ENCODE assay signal across 29 cellular contexts in the genomic region with DNA sequence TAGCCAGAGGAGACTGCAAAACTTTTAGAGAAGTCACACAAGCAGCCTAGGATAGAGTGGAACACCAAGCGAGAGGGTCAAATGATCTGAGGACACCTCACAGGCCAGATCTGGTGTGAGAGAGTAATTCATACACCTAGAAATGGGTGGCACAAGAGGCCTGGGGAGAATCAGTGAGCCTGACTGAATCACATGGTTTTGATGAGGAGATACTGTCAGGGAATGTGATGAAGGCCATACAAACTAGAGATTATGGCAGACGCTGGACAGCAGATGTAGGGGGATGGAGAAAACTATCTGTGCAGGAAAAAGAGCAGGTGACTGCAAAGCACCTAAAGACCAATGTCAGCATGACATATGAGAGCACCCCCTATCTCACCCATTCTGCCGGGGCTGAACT.
"Had no signal": no experiment of that assay in that cellular context is flagged by ENCODE, and none has a peak within 500 bp of the region (broad histone marks: within the 10 kb centered on the region; RNA-seq: fewer than 3 reads in every experiment).

No MANE protein-coding gene starts in this region.

- H3K27ac ChIP-seq: ovary, parathyroid adenoma, psoas muscle, right lobe of liver, sigmoid colon, stomach, thoracic aorta, thyroid gland, tibial nerve, upper lobe of right lung, uterus had no signal

- H3K36me3 ChIP-seq: ovary, right lobe of liver, sigmoid colon, stomach, thoracic aorta, thyroid gland, tibial nerve, upper lobe of right lung, uterus had no signal

- H3K4me3 ChIP-seq: ovary, psoas muscle, right lobe of liver, sigmoid colon, stomach, thoracic aorta, thyroid gland, tibial nerve, upper lobe of right lung, uterus had no signal

- H3K27me3 ChIP-seq: ovary, right lobe of liver, sigmoid colon, stomach, thyroid gland, tibial nerve, upper lobe of right lung, uterus had no signal

- ATAC-seq: naive thymus-derived CD8-positive, alpha-beta T cell; natural killer cell treated with Interleukin-12 subunit alpha and Interleukin-12 subunit beta and Interleukin-15 and Interleukin-18, amount 100 ng/mL, for 72 hours; psoas muscle; right cardiac atrium; right lobe of liver; stimulated activated effector memory CD8-positive, alpha-beta T cell treated with anti-CD3 and anti-CD28 coated beads, Interleukin-12 subunit alpha, Interleukin-12 subunit beta, amount 100 ng/mL, for 72 hours; stimulated activated naive B cell treated with anti-CD40 and anti-IgM and Interleukin-4, amounts not matched to agents 10 μg/mL and 1 μg/mL and 100 μg/mL, for 72 hours; upper lobe of right lung had no signal

- H3K9me3 ChIP-seq: ovary, right lobe of liver, sigmoid colon, thoracic aorta, thyroid gland, upper lobe of right lung, uterus had no signal

- H3K4me1 ChIP-seq: parathyroid adenoma, psoas muscle, right lobe of liver, sigmoid colon, stomach, thyroid gland, tibial nerve, upper lobe of right lung, uterus had no signal

- H2AFZ ChIP-seq: parathyroid adenoma had no signal

- H3K4me3 Mint-ChIP-seq: naive thymus-derived CD8-positive, alpha-beta T cell; natural killer cell treated with Interleukin-12 subunit alpha and Interleukin-12 subunit beta and Interleukin-15 and Interleukin-18, amount 100 ng/mL, for 72 hours; nephron progenitor cell; neural crest cell; stimulated activated effector memory CD8-positive, alpha-beta T cell treated with anti-CD3 and anti-CD28 coated beads, Interleukin-12 subunit alpha, Interleukin-12 subunit beta, amount 100 ng/mL, for 72 hours; stimulated activated naive B cell treated with anti-CD40 and anti-IgM and Interleukin-4, amounts not matched to agents 10 μg/mL and 1 μg/mL and 100 μg/mL, for 72 hours; stimulated activated naive CD8-positive, alpha-beta T cell treated with anti-CD3 and anti-CD28 coated beads, Interleukin-15, Interleukin-2, amounts not matched to agents 100 ng/mL and 50 ng/mL, for 24 hours; type B pancreatic cell had no signal

- DNase-seq: naive thymus-derived CD8-positive, alpha-beta T cell; nephron progenitor cell; occipital lobe; ovary; posterior cingulate gyrus; psoas muscle; right cardiac atrium; right lobe of liver; sigmoid colon; small intestine; stimulated activated CD4-positive, alpha-beta T cell treated with anti-CD3 and anti-CD28 coated beads, Interleukin-15, amount 100 ng/mL, for 24 hours; stimulated activated CD4-positive, alpha-beta T cell treated with anti-CD3 and anti-CD28 coated beads, Interleukin-2, amount 100 ng/mL, for 24 hours; stimulated activated CD4-positive, alpha-beta T cell treated with anti-CD3 and anti-CD28 coated beads, Interleukin-2, amount 100 ng/mL, for 48 hours; stimulated activated CD4-positive, alpha-beta T cell treated with anti-CD3 and anti-CD28 coated beads, Interleukin-4, amount 100 ng/mL, for 24 hours; stimulated activated naive B cell treated with anti-CD40 and anti-IgM and Interleukin-4, amounts not matched to agents 10 μg/mL and 1 μg/mL and 100 μg/mL, for 72 hours; stimulated activated naive CD4-positive, alpha-beta T cell treated with Interleukin-2 at 50 U/mL for 16 hours; stomach; thyroid gland; upper lobe of right lung; uterus had no signal

- H3K27ac Mint-ChIP-seq: naive thymus-derived CD8-positive, alpha-beta T cell; natural killer cell treated with Interleukin-12 subunit alpha and Interleukin-12 subunit beta and Interleukin-15 and Interleukin-18, amount 100 ng/mL, for 72 hours; nephron progenitor cell; progenitor cell of endocrine pancreas; stimulated activated effector memory CD8-positive, alpha-beta T cell treated with anti-CD3 and anti-CD28 coated beads, Interleukin-12 subunit alpha, Interleukin-12 subunit beta, amount 100 ng/mL, for 72 hours; stimulated activated naive B cell treated with anti-CD40 and anti-IgM and Interleukin-4, amounts not matched to agents 10 μg/mL and 1 μg/mL and 100 μg/mL, for 72 hours; stimulated activated naive CD8-positive, alpha-beta T cell treated with anti-CD3 and anti-CD28 coated beads, Interleukin-15, Interleukin-2, amounts not matched to agents 100 ng/mL and 50 ng/mL, for 24 hours; type B pancreatic cell had no signal

- H3K9ac ChIP-seq: parathyroid adenoma had no signal

- H3K4me1 Mint-ChIP-seq: naive thymus-derived CD8-positive, alpha-beta T cell; nephron progenitor cell; neural crest cell; stimulated activated effector memory CD8-positive, alpha-beta T cell treated with anti-CD3 and anti-CD28 coated beads, Interleukin-12 subunit alpha, Interleukin-12 subunit beta, amount 100 ng/mL, for 72 hours; stimulated activated naive B cell treated with anti-CD40 and anti-IgM and Interleukin-4, amounts not matched to agents 10 μg/mL and 1 μg/mL and 100 μg/mL, for 72 hours had no signal

- H3K27me3 Mint-ChIP-seq: naive thymus-derived CD8-positive, alpha-beta T cell; natural killer cell treated with Interleukin-12 subunit alpha and Interleukin-12 subunit beta and Interleukin-15 and Interleukin-18, amount 100 ng/mL, for 72 hours; progenitor cell of endocrine pancreas; stimulated activated naive B cell treated with anti-CD40 and anti-IgM and Interleukin-4, amounts not matched to agents 10 μg/mL and 1 μg/mL and 100 μg/mL, for 72 hours; stimulated activated naive CD8-positive, alpha-beta T cell treated with anti-CD3 and anti-CD28 coated beads, Interleukin-15, Interleukin-2, amounts not matched to agents 100 ng/mL and 50 ng/mL, for 24 hours; type B pancreatic cell had no signal

- H3K79me2 ChIP-seq: parathyroid adenoma had no signal

- H3K36me3 Mint-ChIP-seq: stimulated activated effector memory CD8-positive, alpha-beta T cell treated with anti-CD3 and anti-CD28 coated beads, Interleukin-12 subunit alpha, Interleukin-12 subunit beta, amount 100 ng/mL, for 72 hours; stimulated activated naive B cell treated with anti-CD40 and anti-IgM and Interleukin-4, amounts not matched to agents 10 μg/mL and 1 μg/mL and 100 μg/mL, for 72 hours; type B pancreatic cell had no signal
